ENCODE assay signal across 26 cellular contexts in the genomic region with DNA sequence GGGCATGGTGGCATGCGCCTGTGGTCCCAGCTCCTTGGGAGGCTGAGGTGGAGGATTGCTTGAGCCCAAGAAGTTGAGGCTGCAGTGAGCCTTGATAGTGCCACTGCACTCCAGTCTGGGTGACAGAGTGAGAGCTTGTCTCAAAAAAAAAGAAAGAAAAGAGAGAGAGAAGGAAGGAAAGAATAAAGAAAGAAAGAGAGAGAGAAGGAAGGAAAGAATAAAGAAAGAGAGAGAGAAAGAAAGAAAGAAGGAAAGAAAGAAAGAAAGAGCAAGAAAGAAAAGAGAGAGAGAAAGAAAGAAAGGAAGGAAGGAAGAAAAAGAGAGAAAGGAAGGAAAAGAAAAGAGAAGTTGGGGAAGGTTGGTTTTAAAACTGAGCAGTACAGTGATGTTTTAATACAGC.
"Had no signal": no experiment of that assay in that cellular context is flagged by ENCODE, and none has a peak within 500 bp of the region (broad histone marks: within the 10 kb centered on the region; RNA-seq: fewer than 3 reads in every experiment).

No MANE protein-coding gene starts in this region.

- H3K4me1 Mint-ChIP-seq: activated naive CD4-positive, alpha-beta T cell treated with anti-CD3 and anti-CD28 coated beads, Interleukin-2, amount 50 U/mL, for 24 hours had no signal

- H3K27ac Mint-ChIP-seq: activated naive CD8-positive, alpha-beta T cell treated with anti-CD3 and anti-CD28 coated beads, Interleukin-2, amount 50 U/mL, for 24 hours; WTC11 had no signal

- H3K36me3 Mint-ChIP-seq: activated naive CD4-positive, alpha-beta T cell treated with anti-CD3 and anti-CD28 coated beads, Interleukin-2, amount 50 U/mL, for 24 hours had no signal

- H3K4me3 Mint-ChIP-seq: activated naive CD4-positive, alpha-beta T cell treated with anti-CD3 and anti-CD28 coated beads, Interleukin-2, amount 50 U/mL, for 24 hours; activated naive CD8-positive, alpha-beta T cell treated with anti-CD3 and anti-CD28 coated beads, Interleukin-2, amount 50 U/mL, for 24 hours; WTC11 had no signal

- DNase-seq: activated CD4-positive, alpha-beta T cell treated with anti-CD3 and anti-CD28 coated beads for 1 hour; activated CD4-positive, alpha-beta T cell treated with anti-CD3 and anti-CD28 coated beads, Interleukin-2, amount 50 U/mL, for 4 hours; activated CD8-positive, alpha-beta memory T cell treated with anti-CD3 and anti-CD28 coated beads for 24 hours; activated effector memory CD4-positive, alpha-beta T cell treated with Interleukin-2 at 50 U/mL for 16 hours; activated naive CD4-positive, alpha-beta T cell; activated naive CD8-positive, alpha-beta T cell treated with anti-CD3 and anti-CD28 coated beads, Interleukin-2, amount 50 U/mL, for 24 hours; activated T-cell treated with anti-CD3 and anti-CD28 coated beads, Interleukin-2, amount 50 U/mL, for 48 hours; amniotic stem cell; body of pancreas; central memory CD4-positive, alpha-beta T cell; Kasumi-1; KBM-7; NCI-H1105 treated with DMSO at 0.1 percent for 48 hours; NCI-H1436 treated with DMSO at 0.1 percent for 48 hours; NCI-H187; NCI-H2081; NCI-H510A treated with DMSO at 0.1 percent for 48 hours; NCI-H69; NK-92 treated with Interleukin-12 subunit alpha and Interleukin-12 subunit beta, amount 100 ng/mL, for 24 hours; PC-3; SHP77; SW 1271; T-helper 9 cell had no signal

- ATAC-seq: activated naive CD8-positive, alpha-beta T cell treated with anti-CD3 and anti-CD28 coated beads, Interleukin-2, amount 50 U/mL, for 24 hours; body of pancreas; PC-3; SK-N-SH treated with all-trans-retinoic acid at 6 μM for 48 hours; WTC11 had no signal

- H3K9me3 Mint-ChIP-seq: activated naive CD4-positive, alpha-beta T cell treated with anti-CD3 and anti-CD28 coated beads, Interleukin-2, amount 50 U/mL, for 24 hours; activated naive CD8-positive, alpha-beta T cell treated with anti-CD3 and anti-CD28 coated beads, Interleukin-2, amount 50 U/mL, for 24 hours; WTC11 had no signal
